13 cellular contexts compared by ENCODE assay signal in genomic region chr9:6873862-6874261, GRCh38.
A peak's percentile ranks its signal among the peaks of the same experiment; 100 is the strongest.
DNase-seq lines count a peak whose midpoint lies in the region; ATAC-seq and TF ChIP-seq lines count a peak whose summit lies in the region.
"Had no signal": no experiment of that assay in that cellular context is flagged by ENCODE, and none has a peak within 500 bp of the region (broad histone marks: within the 10 kb centered on the region; RNA-seq: fewer than 3 reads in every experiment).

No MANE protein-coding gene starts in this region.

- no peaks in the 10 kb centered on the region for H3K9me3 ChIP-seq in IMR-90 (ENCODE audit: control insufficient read depth, insufficient read depth, low read length)
- H3K9me3 ChIP-seq in naive thymus-derived CD4-positive, alpha-beta T cell (ENCODE audit: control insufficient read depth in 2 of 3, low read length in 3 of 3): no peaks in the 10 kb centered on the region
- H3K9me3 ChIP-seq: pancreas had no signal

- H3K27me3 ChIP-seq in IMR-90 (ENCODE audit: control insufficient read depth, insufficient read depth, low read length): no peaks in the 10 kb centered on the region
- no peaks in the 10 kb centered on the region for H3K27me3 ChIP-seq in naive thymus-derived CD4-positive, alpha-beta T cell (ENCODE audit: control insufficient read depth in 2 of 2, insufficient read depth in 2 of 2, low read length in 2 of 2)
- H3K27me3 ChIP-seq: pancreas had no signal

- H3K18ac ChIP-seq in IMR-90 (ENCODE audit: low read depth, low read length): no peak overlapping the region; the same call in 1 of the 2 replicates

- TF ChIP-seq CTCF in AG10803 (conservative IDR thresholded peaks at IDR 0.05; ENCODE audit: low read length): no peak
- TF ChIP-seq CTCF in IMR-90 (conservative IDR thresholded peaks at IDR 0.05; ENCODE audit: low read depth, low read length): no peak
- no peak for TF ChIP-seq CTCF in choroid plexus epithelial cell (conservative IDR thresholded peaks at IDR 0.05; ENCODE audit: low read depth, low read length)

- dilution Hi-C loops in IMR-90 (cut with HindIII; ENCODE audit: low sequenced_read_pairs, unreplicated experiment): no loop called here

- BruUV-seq in IMR-90 (replicated peaks; lab: Mats Ljungman, UMichigan): no TSS peak

- no peak overlapping the region for H3K9ac ChIP-seq in IMR-90 (ENCODE audit: low read depth, low read length)

- TF ChIP-seq POLR2A in IMR-90 (IDR thresholded peaks at IDR 0.05; ENCODE audit: low read depth, low read length): no peak

- WGBS in IMR-90 (ENCODE audit: extremely low coverage in 2 of 2, insufficient read length in 1 of 2), 2 experiments: no CpG with 5 or more reads among the region's 7 CpGs

- ATAC-seq in IMR-90 (ENCODE audit: low read depth) (peak; percentile 27; the same call in 1 of the 2 replicates), GM21360 (IDR thresholded peaks at IDR 0.05; ENCODE audit: unreplicated experiment) (no peak), GM21825 (IDR thresholded peaks at IDR 0.05; ENCODE audit: unreplicated experiment) (no peak), HG03457 (IDR thresholded peaks at IDR 0.05; ENCODE audit: unreplicated experiment) (no peak)
- ATAC-seq in naive thymus-derived CD4-positive, alpha-beta T cell: peak; percentile 24
- ATAC-seq: pancreas had no signal

- H4K5ac ChIP-seq in IMR-90 (ENCODE audit: low read depth, low read length): no peak overlapping the region

- no peaks in the 10 kb centered on the region for H3K36me3 ChIP-seq in IMR-90 (ENCODE audit: control insufficient read depth, insufficient read depth, low read length)
- H3K36me3 ChIP-seq in naive thymus-derived CD4-positive, alpha-beta T cell (ENCODE audit: control insufficient read depth in 2 of 3, insufficient read depth in 3 of 3, low read length in 3 of 3): no peaks in the 10 kb centered on the region
- H3K36me3 ChIP-seq: left ventricle myocardium inferior, pancreas had no signal

- H2BK120ac ChIP-seq in IMR-90 (ENCODE audit: low read depth, low read length): no peak overlapping the region

- H3K56ac ChIP-seq in IMR-90 (ENCODE audit: extremely low read depth, insufficient read depth, low read length): no peak overlapping the region

- POLR2A ChIA-PET in IMR-90 (lab: Charles Lee; ENCODE audit: unreplicated experiment): no interaction called here
- POLR2A ChIA-PET in naive thymus-derived CD4-positive, alpha-beta T cell (lab: Charles Lee): interaction anchor here (0.7 kb wide), 1 partner anchor 124 kb away, joined by 3 read pairs; no protein-coding TSS in a partner anchor

- H3K4me3 Mint-ChIP-seq in naive thymus-derived CD4-positive, alpha-beta T cell: peak overlapping the region in 1 of 10 donors; percentile 43
- H3K4me3 Mint-ChIP-seq: T-helper 1 cell treated with Interleukin-12 subunit alpha and Interleukin-12 subunit beta and Interleukin-4 antibody, amounts not matched to agents 30 μg/mL and 1 μg/mL, for 36 hours had no signal

- no peaks in the 10 kb centered on the region for H3K27me3 Mint-ChIP-seq in naive thymus-derived CD4-positive, alpha-beta T cell

- H3K4me3 ChIP-seq in AG10803 (ENCODE audit: low read length) (no peak overlapping the region), IMR-90 (ENCODE audit: insufficient read depth, low read depth, low read length) (no peak overlapping the region), choroid plexus epithelial cell (ENCODE audit: low read depth, low read length) (no peak overlapping the region)
- no peak overlapping the region for H3K4me3 ChIP-seq in naive thymus-derived CD4-positive, alpha-beta T cell (ENCODE audit: low read length)
- H3K4me3 ChIP-seq: left ventricle myocardium inferior, pancreas had no signal

- H3K14ac ChIP-seq in IMR-90 (replicated peaks; ENCODE audit: low read depth, low read length): no peak overlapping the region

- CTCF ChIA-PET in IMR-90 (lab: Yijun Ruan, JAX): no interaction called here
- CTCF ChIA-PET in naive thymus-derived CD4-positive, alpha-beta T cell (lab: Charles Lee): interaction anchor here (0.6 kb wide), 1 partner anchor 521 kb away, joined by 3 read pairs; no protein-coding TSS in a partner anchor

- peaks cover 8 to 64% (median 36%) of the 10 kb centered on the region in 5 donors for H3K36me3 Mint-ChIP-seq in naive thymus-derived CD4-positive, alpha-beta T cell

- H2AK9ac ChIP-seq in IMR-90 (replicated peaks; ENCODE audit: low read depth, low read length, poor library complexity): no peak overlapping the region

- H3K23ac ChIP-seq in IMR-90 (ENCODE audit: low read depth, low read length): no peak overlapping the region

- peaks cover 2% of the 10 kb centered on the region; the same call in 1 of the 2 replicates for H3K9me1 ChIP-seq in IMR-90 (ENCODE audit: insufficient read depth, low read length)

- DNase-seq in AG10803 (ENCODE audit: low read depth) (peak; percentile 30), IMR-90 (peak; percentile 56), choroid plexus epithelial cell (ENCODE audit: low read depth) (peak; percentile 63), T-helper 1 cell (no peak)
- DNase-seq in naive thymus-derived CD4-positive, alpha-beta T cell: no peak
- DNase-seq: left ventricle myocardium inferior, NCI-H2081, pancreas had no signal

- no peaks in the 10 kb centered on the region for H4K20me1 ChIP-seq in IMR-90 (ENCODE audit: insufficient read depth, low read length)

- peaks cover 9 to 13% of the 10 kb centered on the region in 2 experiments; a peak in 3 of 4 replicates for H3K79me1 ChIP-seq in IMR-90 (ENCODE audit: low read depth in 1 of 2, low read length in 2 of 2)

- H3K27ac Mint-ChIP-seq in naive thymus-derived CD4-positive, alpha-beta T cell: peak overlapping the region in 2 of 9 donors; percentile 50 to 62
- H3K27ac Mint-ChIP-seq: T-helper 1 cell treated with Interleukin-12 subunit alpha and Interleukin-12 subunit beta and Interleukin-4 antibody, amounts not matched to agents 30 μg/mL and 1 μg/mL, for 36 hours had no signal

- H4K91ac ChIP-seq in IMR-90 (ENCODE audit: insufficient read depth, low read depth, low read length): no peak overlapping the region

- 0 out of 4 replicates have a peak overlapping the region, but pooled peaks of 1 of the 2 experiments have one; percentile 5 for H4K8ac ChIP-seq in IMR-90 (ENCODE audit: low read depth in 2 of 2, low read length in 2 of 2)

- no peak overlapping the region for H3K27ac ChIP-seq in IMR-90 (ENCODE audit: insufficient read depth, low read length)
- no peak overlapping the region for H3K27ac ChIP-seq in naive thymus-derived CD4-positive, alpha-beta T cell (ENCODE audit: low read depth, low read length)
- H3K27ac ChIP-seq: C4-2B, left ventricle myocardium inferior, pancreas had no signal

- H2BK15ac ChIP-seq in IMR-90 (ENCODE audit: low read depth, low read length): no peak overlapping the region

- H2AFZ ChIP-seq in IMR-90 (replicated peaks; ENCODE audit: low read length, poor library complexity): no peak overlapping the region

- no peak overlapping the region for H3K4ac ChIP-seq in IMR-90 (ENCODE audit: low read depth, low read length)

- H2BK5ac ChIP-seq in IMR-90 (ENCODE audit: low read depth, low read length, poor library complexity, severe bottlenecking): no peak overlapping the region

- intact Hi-C loops in IMR-90 (cut with micrococcal nuclease): no loop called here
- intact Hi-C loops in naive thymus-derived CD4-positive, alpha-beta T cell (cut with micrococcal nuclease): no loop called here

- no peak overlapping the region for H2AK5ac ChIP-seq in IMR-90 (ENCODE audit: low read depth, low read length)

- H3K4me1 ChIP-seq in IMR-90 (ENCODE audit: control insufficient read depth, insufficient read depth, low read length): peaks cover 6% of the 10 kb centered on the region
- H3K4me1 ChIP-seq in naive thymus-derived CD4-positive, alpha-beta T cell (ENCODE audit: control insufficient read depth in 2 of 2, insufficient read depth in 2 of 2, low read length in 2 of 2): peaks cover 0 to 7% of the 10 kb centered on the region in 2 donors

- peaks cover 0 to 6% (median 0%) of the 10 kb centered on the region in 11 donors for H3K9me3 Mint-ChIP-seq in naive thymus-derived CD4-positive, alpha-beta T cell
- H3K9me3 Mint-ChIP-seq: T-helper 1 cell treated with Interleukin-12 subunit alpha and Interleukin-12 subunit beta and Interleukin-4 antibody, amounts not matched to agents 30 μg/mL and 1 μg/mL, for 36 hours had no signal

- peak overlapping the region; percentile 8 for H3K4me2 ChIP-seq in IMR-90 (ENCODE audit: low read depth, low read length)

- no peak for TF ChIP-seq RAD21 in IMR-90 (IDR thresholded peaks at IDR 0.05; ENCODE audit: low read length)

- in situ Hi-C loops in IMR-90 (cut with MboI; ENCODE audit: low sequenced_read_pairs): no loop called here

- H3K4me1 Mint-ChIP-seq in naive thymus-derived CD4-positive, alpha-beta T cell: peaks cover 10 to 83% (median 78%) of the 10 kb centered on the region in 7 donors

- H2BK20ac ChIP-seq in IMR-90 (ENCODE audit: low read depth, low read length): no peak overlapping the region

TF ChIP-seq in IMR-90, 13 proteins besides CTCF, POLR2A, EP300 and RAD21:
- TF ChIP-seq BHLHE40 (IDR thresholded peaks at IDR 0.05; ENCODE audit: low read depth, low read length): 0 out of 2 replicates have a peak, but pooled peaks have one; percentile 2
- TF ChIP-seq RFX5 (IDR thresholded peaks at IDR 0.05; ENCODE audit: low read depth, low read length): no peak
- 0 out of 2 replicates have a peak, but pooled peaks have one; percentile 20 for TF ChIP-seq MXI1 (IDR thresholded peaks at IDR 0.05; ENCODE audit: borderline replicate concordance, low read depth, low read length)

Comparison
In these comparisons a context has a peak if more than half of its experiments do, and no peak if none do; other contexts are left out.
1. DNase-seq: peak in AG10803 (single experiment), IMR-90 (single experiment) and choroid plexus epithelial cell (single experiment); none in naive thymus-derived CD4-positive, alpha-beta T cell (0 of 9) and T-helper 1 cell (0 of 5).
2. ATAC-seq: peak in IMR-90 (single experiment) and naive thymus-derived CD4-positive, alpha-beta T cell (single experiment); none in GM21360 (single experiment), GM21825 (single experiment) and HG03457 (single experiment).